ENCODE assay signal across 12 cellular contexts in genomic region chr22:40224702-40225101, GRCh38. TPM values are rescaled to one million over a fixed set of nuclear protein-coding genes. Genes with fewer than 3 reads are reported as not detected.
A peak's percentile ranks its signal among the peaks of the same experiment; 100 is the strongest.
DNase-seq lines count a peak whose midpoint lies in the region; ATAC-seq and TF ChIP-seq lines count a peak whose summit lies in the region.
"Had no signal": no experiment of that assay in that cellular context is flagged by ENCODE, and none has a peak within 500 bp of the region (broad histone marks: within the 10 kb centered on the region; RNA-seq: fewer than 3 reads in every experiment).

No MANE protein-coding gene starts in this region.

- H3K4me3 ChIP-seq in MM.1S (ENCODE audit: low read length) = no peak overlapping the region
- H3K4me3 ChIP-seq: mucosa of descending colon, upper lobe of left lung had no signal

- H3K4me3 Mint-ChIP-seq in activated CD4-positive, alpha-beta T cell treated with anti-CD3 and anti-CD28 coated beads, Interleukin-2, amount 10 ng/mL, durations not matched to agents 7 days and 5 days = no peak overlapping the region
- H3K4me3 Mint-ChIP-seq in activated T-helper 17 cell treated with anti-CD3 and anti-CD28 coated beads, Interleukin-2, amount 50 U/mL, for 72 hours = peak overlapping the region; percentile 56
- no peak overlapping the region for H3K4me3 Mint-ChIP-seq in naive B cell
- H3K4me3 Mint-ChIP-seq in stimulated activated naive B cell treated with anti-CD40 and anti-IgM and Interleukin-4, amounts not matched to agents 10 μg/mL and 1 μg/mL and 100 μg/mL, for 72 hours = no peak overlapping the region
- H3K4me3 Mint-ChIP-seq: dendritic cell treated with granulocyte-macrophage colony-stimulating factor and Interleukin-4, amounts not matched to agents 40 ng/mL and 50 ng/mL, for 4 days had no signal

- peaks cover 55% of the 10 kb centered on the region for H3K4me1 Mint-ChIP-seq in activated CD4-positive, alpha-beta T cell treated with anti-CD3 and anti-CD28 coated beads, Interleukin-2, amount 10 ng/mL, durations not matched to agents 7 days and 5 days
- peaks cover 32% of the 10 kb centered on the region for H3K4me1 Mint-ChIP-seq in activated T-helper 17 cell treated with anti-CD3 and anti-CD28 coated beads, Interleukin-2, amount 50 U/mL, for 72 hours
- H3K4me1 Mint-ChIP-seq in naive B cell = peaks cover 32 to 51% (median 44%) of the 10 kb centered on the region in 3 donors
- H3K4me1 Mint-ChIP-seq in stimulated activated naive B cell treated with anti-CD40 and anti-IgM and Interleukin-4, amounts not matched to agents 10 μg/mL and 1 μg/mL and 100 μg/mL, for 72 hours = peaks cover 27 to 54% of the 10 kb centered on the region in 2 donors

- H3K4me2 ChIP-seq in MM.1S (ENCODE audit: low read depth, low read length) = no peak overlapping the region

- CTCF ChIA-PET in activated CD4-positive, alpha-beta T cell treated with anti-CD3 and anti-CD28 coated beads, Interleukin-2, amount 10 ng/mL, durations not matched to agents 7 days and 5 days (lab: Charles Lee) = no interaction called here

- H3K36me3 Mint-ChIP-seq in activated CD4-positive, alpha-beta T cell treated with anti-CD3 and anti-CD28 coated beads, Interleukin-2, amount 10 ng/mL, durations not matched to agents 7 days and 5 days (ENCODE audit: low read depth) = peaks cover 30% of the 10 kb centered on the region
- peaks cover 12% of the 10 kb centered on the region for H3K36me3 Mint-ChIP-seq in activated T-helper 17 cell treated with anti-CD3 and anti-CD28 coated beads, Interleukin-2, amount 50 U/mL, for 72 hours (ENCODE audit: low read depth)
- H3K36me3 Mint-ChIP-seq in naive B cell = peaks cover 6% of the 10 kb centered on the region in 2 donors
- H3K36me3 Mint-ChIP-seq in stimulated activated naive B cell treated with anti-CD40 and anti-IgM and Interleukin-4, amounts not matched to agents 10 μg/mL and 1 μg/mL and 100 μg/mL, for 72 hours = peaks cover 9 to 27% of the 10 kb centered on the region in 2 donors

- H3K4me1 ChIP-seq in MM.1S (ENCODE audit: low read length) = no peaks in the 10 kb centered on the region

- DNase-seq in activated CD4-positive, alpha-beta T cell treated with anti-CD3 and anti-CD28 coated beads for 1 hour = peak; percentile 47
- DNase-seq in activated CD4-positive, alpha-beta T cell treated with anti-CD3 and anti-CD28 coated beads, Interleukin-2, amount 10 ng/mL, durations not matched to agents 7 days and 5 days = no peak
- DNase-seq in naive B cell = no peak
- DNase-seq in stimulated activated naive B cell treated with anti-CD40 and anti-IgM and Interleukin-4, amounts not matched to agents 10 μg/mL and 1 μg/mL and 100 μg/mL, for 72 hours = no peak
- no peak for DNase-seq in SKM-1 treated with dmso at 0.1 percent for 144 hours (lab: John Stamatoyannopoulos, UW; ENCODE audit: unreplicated experiment)
- no peak for DNase-seq in NCI-H146 (lab: John Stamatoyannopoulos, UW)
- DNase-seq in MM.1S = no peak
- DNase-seq: mucosa of descending colon, retina, upper lobe of left lung had no signal

- H3K27ac ChIP-seq in MM.1S (ENCODE audit: low read length) = no peak overlapping the region
- H3K27ac ChIP-seq: upper lobe of left lung had no signal

- no peaks in the 10 kb centered on the region for H3K36me3 ChIP-seq in MM.1S (replicated peaks; ENCODE audit: insufficient read depth, low read length)
- H3K36me3 ChIP-seq: upper lobe of left lung had no signal

- no peaks in the 10 kb centered on the region for H3K27me3 Mint-ChIP-seq in activated CD4-positive, alpha-beta T cell treated with anti-CD3 and anti-CD28 coated beads, Interleukin-2, amount 10 ng/mL, durations not matched to agents 7 days and 5 days
- H3K27me3 Mint-ChIP-seq in activated T-helper 17 cell treated with anti-CD3 and anti-CD28 coated beads, Interleukin-2, amount 50 U/mL, for 72 hours = no peaks in the 10 kb centered on the region
- no peaks in the 10 kb centered on the region for H3K27me3 Mint-ChIP-seq in naive B cell
- H3K27me3 Mint-ChIP-seq in stimulated activated naive B cell treated with anti-CD40 and anti-IgM and Interleukin-4, amounts not matched to agents 10 μg/mL and 1 μg/mL and 100 μg/mL, for 72 hours = no peaks in the 10 kb centered on the region
- H3K27me3 Mint-ChIP-seq: dendritic cell treated with granulocyte-macrophage colony-stimulating factor and Interleukin-4, amounts not matched to agents 40 ng/mL and 50 ng/mL, for 4 days had no signal

- no peak for TF ChIP-seq CTCF in MM.1S (IDR thresholded peaks at IDR 0.05; ENCODE audit: low read length)

- H2AFZ ChIP-seq in MM.1S (ENCODE audit: low read length) = no peak overlapping the region

- ATAC-seq in activated T-helper 17 cell treated with anti-CD3 and anti-CD28 coated beads, Interleukin-2, amount 50 U/mL, for 72 hours (replicated peaks) = peak; percentile 99
- no peak for ATAC-seq in naive B cell (ENCODE audit: low read depth in 2 of 2)
- ATAC-seq in stimulated activated naive B cell treated with anti-CD40 and anti-IgM and Interleukin-4, amounts not matched to agents 10 μg/mL and 1 μg/mL and 100 μg/mL, for 72 hours (replicated peaks) = no peak
- ATAC-seq: mucosa of descending colon had no signal

- H3K79me2 ChIP-seq in MM.1S (ENCODE audit: low read length) = peaks cover 90% of the 10 kb centered on the region

- POLR2A ChIA-PET in activated CD4-positive, alpha-beta T cell treated with anti-CD3 and anti-CD28 coated beads, Interleukin-2, amount 10 ng/mL, durations not matched to agents 7 days and 5 days (lab: Charles Lee) = no interaction called here

- no peaks in the 10 kb centered on the region for H3K27me3 ChIP-seq in MM.1S (replicated peaks; ENCODE audit: insufficient read depth, low read length)
- H3K27me3 ChIP-seq: upper lobe of left lung had no signal

- H3K9me3 ChIP-seq in MM.1S (replicated peaks; ENCODE audit: insufficient read depth, low read length) = no peaks in the 10 kb centered on the region
- H3K9me3 ChIP-seq: mucosa of descending colon, upper lobe of left lung had no signal

- H3F3A ChIP-seq in MM.1S (ENCODE audit: insufficient read depth, low read length) = no peaks in the 10 kb centered on the region

- no peaks in the 10 kb centered on the region for H3K9me2 ChIP-seq in MM.1S (replicated peaks; ENCODE audit: insufficient read depth, low read length)

- no peak overlapping the region for H3K9ac ChIP-seq in MM.1S (ENCODE audit: low read length)

- H4K20me1 ChIP-seq in MM.1S (ENCODE audit: insufficient read depth, low read length) = no peaks in the 10 kb centered on the region

- H3K27ac Mint-ChIP-seq in activated CD4-positive, alpha-beta T cell treated with anti-CD3 and anti-CD28 coated beads, Interleukin-2, amount 10 ng/mL, durations not matched to agents 7 days and 5 days = no peak overlapping the region
- peak overlapping the region; percentile 55 for H3K27ac Mint-ChIP-seq in activated T-helper 17 cell treated with anti-CD3 and anti-CD28 coated beads, Interleukin-2, amount 50 U/mL, for 72 hours
- H3K27ac Mint-ChIP-seq in naive B cell = peak overlapping the region in 4 of 6 donors; percentile 10 to 83 (median 62)
- H3K27ac Mint-ChIP-seq in stimulated activated naive B cell treated with anti-CD40 and anti-IgM and Interleukin-4, amounts not matched to agents 10 μg/mL and 1 μg/mL and 100 μg/mL, for 72 hours = peak overlapping the region; percentile 56
- H3K27ac Mint-ChIP-seq: dendritic cell treated with granulocyte-macrophage colony-stimulating factor and Interleukin-4, amounts not matched to agents 40 ng/mL and 50 ng/mL, for 4 days had no signal

- no peaks in the 10 kb centered on the region for H3K9me3 Mint-ChIP-seq in activated CD4-positive, alpha-beta T cell treated with anti-CD3 and anti-CD28 coated beads, Interleukin-2, amount 10 ng/mL, durations not matched to agents 7 days and 5 days
- H3K9me3 Mint-ChIP-seq in activated T-helper 17 cell treated with anti-CD3 and anti-CD28 coated beads, Interleukin-2, amount 50 U/mL, for 72 hours = no peaks in the 10 kb centered on the region
- H3K9me3 Mint-ChIP-seq in naive B cell = no peaks in the 10 kb centered on the region
- peaks cover 0 to 1% of the 10 kb centered on the region in 2 donors for H3K9me3 Mint-ChIP-seq in stimulated activated naive B cell treated with anti-CD40 and anti-IgM and Interleukin-4, amounts not matched to agents 10 μg/mL and 1 μg/mL and 100 μg/mL, for 72 hours
- H3K9me3 Mint-ChIP-seq: dendritic cell treated with granulocyte-macrophage colony-stimulating factor and Interleukin-4, amounts not matched to agents 40 ng/mL and 50 ng/mL, for 4 days had no signal

RNA-seq across cellular contexts. Expression of gene TNRC6B, which starts 47.0 kb away (rescaled TPM):
- total RNA-seq in activated CD4-positive, alpha-beta T cell treated with anti-CD3 and anti-CD28 coated beads, Interleukin-2, amount 10 ng/mL, durations not matched to agents 7 days and 5 days = 10 to 100 TPM; 65.1 to 65.2 TPM
- total RNA-seq in activated T-helper 17 cell treated with anti-CD3 and anti-CD28 coated beads, Interleukin-2, amount 50 U/mL, for 72 hours = 10 to 100 TPM; 45.3 to 59.1 TPM
- polyA plus RNA-seq in naive B cell (ENCODE audit: low read depth in 6 of 6) = 100 to 1,000 TPM in 4 of 6 donors, 10 to 100 TPM in 2; 37.3 to 171 (median 109) TPM
